Comparison of ENCODE assay signal across 9 cellular contexts in genomic region chr10:42637142-42637541, GRCh38. TPM values are rescaled to one million over a fixed set of nuclear protein-coding genes. Genes with fewer than 3 reads are reported as not detected.
DNase-seq lines count a peak whose midpoint lies in the region; ATAC-seq and TF ChIP-seq lines count a peak whose summit lies in the region.
"Had no signal": no experiment of that assay in that cellular context is flagged by ENCODE, and none has a peak within 500 bp of the region (broad histone marks: within the 10 kb centered on the region; RNA-seq: fewer than 3 reads in every experiment).

No MANE protein-coding gene starts in this region.

- CTCF ChIA-PET in activated CD4-positive, alpha-beta T cell treated with anti-CD3 and anti-CD28 coated beads for 36 hours (lab: Charles Lee): no interaction called here

- H3K4me1 Mint-ChIP-seq in activated CD4-positive, alpha-beta T cell treated with anti-CD3 and anti-CD28 coated beads for 36 hours: peaks cover 27% of the 10 kb centered on the region
- H3K4me1 Mint-ChIP-seq in activated naive CD8-positive, alpha-beta T cell (ENCODE audit: low read depth): peaks cover 42% of the 10 kb centered on the region

- H3K36me3 Mint-ChIP-seq in activated CD4-positive, alpha-beta T cell treated with anti-CD3 and anti-CD28 coated beads for 36 hours (ENCODE audit: low read depth): peaks cover 27% of the 10 kb centered on the region
- peaks cover 12% of the 10 kb centered on the region for H3K36me3 Mint-ChIP-seq in activated naive CD8-positive, alpha-beta T cell

- H3K4me3 Mint-ChIP-seq in activated CD4-positive, alpha-beta T cell treated with anti-CD3 and anti-CD28 coated beads for 36 hours: peak overlapping the region; percentile 88
- H3K4me3 Mint-ChIP-seq in activated naive CD8-positive, alpha-beta T cell: peak overlapping the region; percentile 96

- H3K4me1 ChIP-seq in thoracic aorta (ENCODE audit: control insufficient read depth in 1 of 2, low read depth in 2 of 2): peaks cover 6 to 7% of the 10 kb centered on the region in 2 donors

- no peaks in the 10 kb centered on the region for H3K36me3 ChIP-seq in thoracic aorta

- peak overlapping the region in 1 of 2 donors; percentile 88 for H3K27ac ChIP-seq in thoracic aorta

- H3K27me3 ChIP-seq in thoracic aorta (replicated peaks; ENCODE audit: insufficient read depth): no peaks in the 10 kb centered on the region

- POLR2A ChIA-PET in activated CD4-positive, alpha-beta T cell treated with anti-CD3 and anti-CD28 coated beads for 36 hours (lab: Charles Lee): no interaction called here

- intact Hi-C loops in activated CD4-positive, alpha-beta T cell treated with anti-CD3 and anti-CD28 coated beads for 36 hours (cut with DNase I, micrococcal nuclease): loop anchor here (5.0 to 10.0 kb wide), 5 partner anchors 165 to 935 kb away; partner anchors contain the start of genes CSGALNACT2 (in 1 of the 2) and ZNF239 (in 1 of the 2)

- H3K4me3 ChIP-seq in thoracic aorta: peak overlapping the region; percentile 88

- no peak for TF ChIP-seq CTCF in thoracic aorta (IDR thresholded peaks at IDR 0.05)

- no peaks in the 10 kb centered on the region for H3K27me3 Mint-ChIP-seq in activated CD4-positive, alpha-beta T cell treated with anti-CD3 and anti-CD28 coated beads for 36 hours
- no peaks in the 10 kb centered on the region for H3K27me3 Mint-ChIP-seq in activated naive CD8-positive, alpha-beta T cell

- no peak for ATAC-seq in activated CD4-positive, alpha-beta T cell treated with anti-CD3 and anti-CD28 coated beads for 36 hours
- no peak for ATAC-seq in thoracic aorta (ENCODE audit: insufficient number of reproducible peaks, low FRiP score, low read depth)
- ATAC-seq in HG03520 (IDR thresholded peaks at IDR 0.05; ENCODE audit: unreplicated experiment): no peak
- ATAC-seq in GM21526 (IDR thresholded peaks at IDR 0.05; ENCODE audit: low FRiP score, unreplicated experiment): no peak

- H3K27ac Mint-ChIP-seq in activated CD4-positive, alpha-beta T cell treated with anti-CD3 and anti-CD28 coated beads for 36 hours: peak overlapping the region; percentile 97
- H3K27ac Mint-ChIP-seq in activated naive CD8-positive, alpha-beta T cell: peak overlapping the region; percentile 97

- no peaks in the 10 kb centered on the region for H3K9me3 ChIP-seq in thoracic aorta

- no peaks in the 10 kb centered on the region for H3K9me3 Mint-ChIP-seq in activated CD4-positive, alpha-beta T cell treated with anti-CD3 and anti-CD28 coated beads for 36 hours (ENCODE audit: low read depth)
- H3K9me3 Mint-ChIP-seq in activated naive CD8-positive, alpha-beta T cell (ENCODE audit: low read depth): no peaks in the 10 kb centered on the region

- no peak for DNase-seq in activated CD4-positive, alpha-beta T cell treated with anti-CD3 and anti-CD28 coated beads for 36 hours
- DNase-seq in activated CD4-positive, alpha-beta T cell treated with anti-CD3 and anti-CD28 coated beads, Interleukin-2, amount 50 U/mL, for 48 hours: no peak
- DNase-seq in kidney tubule cell (ENCODE audit: low spot score) (peak; percentile 8), thoracic aorta (ENCODE audit: low spot score) (no peak), mesenteric fat pad (ENCODE audit: low spot score) (no peak)
- DNase-seq: right cardiac atrium had no signal

RNA-seq across cellular contexts. Expression of gene ZNF33B, which starts 1.2 kb away (rescaled TPM):
- 10 to 100 TPM in 1 of 2 experiments, 1 to 10 TPM in 1; 7.4 to 10.5 TPM for total RNA-seq in activated CD4-positive, alpha-beta T cell treated with anti-CD3 and anti-CD28 coated beads for 36 hours
- total RNA-seq in thoracic aorta (10 to 100 TPM in 1 of 2 donors, 1 to 10 TPM in 1; 5.6 to 12.1 TPM), mesenteric fat pad (8.5 TPM)
